Comparison of ENCODE assay signal across 9 cellular contexts in genomic region chr3:50316657-50317242, GRCh38. TPM values are rescaled to one million over a fixed set of nuclear protein-coding genes. Genes with fewer than 3 reads are reported as not detected.
DNase-seq lines count a peak whose midpoint lies in the region; ATAC-seq and TF ChIP-seq lines count a peak whose summit lies in the region.
"Had no signal": no experiment of that assay in that cellular context is flagged by ENCODE, and none has a peak within 500 bp of the region (broad histone marks: within the 10 kb centered on the region; RNA-seq: fewer than 3 reads in every experiment).

No MANE protein-coding gene starts in this region.

- DNase-seq in DMS53 treated with DMSO at 0.1 percent for 48 hours (lab: John Stamatoyannopoulos, UW; ENCODE audit: unreplicated experiment) (peak; percentile 15), RWPE2 (ENCODE audit: low spot score) (peak; percentile 99), astrocyte of the hippocampus (ENCODE audit: low read depth, low spot score) (peak; percentile 70), testis (no peak), DMS153 treated with DMSO at 0.1 percent for 48 hours (lab: John Stamatoyannopoulos, UW; ENCODE audit: unreplicated experiment) (no peak), psoas muscle (no peak)
- DNase-seq in naive thymus-derived CD8-positive, alpha-beta T cell: peak in 8 of 10 donors; percentile 24 to 79 (median 41)

- TF ChIP-seq CTCF in RWPE2 (IDR thresholded peaks at IDR 0.05; ENCODE audit: poor library complexity, severe bottlenecking): no peak
- TF ChIP-seq CTCF in testis (IDR thresholded peaks at IDR 0.05): no peak
- no peak for TF ChIP-seq CTCF in psoas muscle (IDR thresholded peaks at IDR 0.05)

- peak overlapping the region; percentile 67 to 94 (median 86) for H3K27ac Mint-ChIP-seq in naive thymus-derived CD8-positive, alpha-beta T cell

- WGBS in testis, 2 donors: 60 to 76% methylated on average over 7 to 9 of the region's 9 CpGs
- 68 to 77% (median 72%) methylated on average over 8 to 9 of the region's 9 CpGs for WGBS in psoas muscle, 3 donors

- no peaks in the 10 kb centered on the region for H3K27me3 Mint-ChIP-seq in naive thymus-derived CD8-positive, alpha-beta T cell

- H3K4me1 ChIP-seq in RWPE2 (ENCODE audit: insufficient read depth, poor library complexity, severe bottlenecking): peaks cover 19% of the 10 kb centered on the region
- peaks cover 28% of the 10 kb centered on the region for H3K4me1 ChIP-seq in testis
- H3K4me1 ChIP-seq in psoas muscle: peaks cover 47% of the 10 kb centered on the region

- H3K27ac ChIP-seq in RWPE2 (ENCODE audit: poor library complexity, severe bottlenecking): peak overlapping the region; percentile 87
- H3K27ac ChIP-seq in testis: no peak overlapping the region
- no peak overlapping the region for H3K27ac ChIP-seq in psoas muscle
- H3K27ac ChIP-seq: cardiac muscle cell had no signal

- H3K9me3 ChIP-seq in RWPE2 (ENCODE audit: severe bottlenecking) (no peaks in the 10 kb centered on the region), testis (no peaks in the 10 kb centered on the region), psoas muscle (no peaks in the 10 kb centered on the region)

- H3K36me3 ChIP-seq in RWPE2 (ENCODE audit: low read depth) (peaks cover 36% of the 10 kb centered on the region), testis (ENCODE audit: low read depth, missing control alignments) (no peaks in the 10 kb centered on the region), psoas muscle (ENCODE audit: insufficient read depth in 1 of 2, low read depth in 1 of 2) (peaks cover 0 to 42% of the 10 kb centered on the region in 2 donors)

- intact Hi-C loops in testis (cut with DNase I; ENCODE audit: low total_unique reads): no loop called here
- intact Hi-C loops in psoas muscle (cut with DNase I): no loop called here

- no peak for TF ChIP-seq POLR2A in testis (IDR thresholded peaks at IDR 0.05)

- ATAC-seq in RWPE2 (ENCODE audit: low read depth): peak; percentile 88
- peak; percentile 67 to 68 for ATAC-seq in naive thymus-derived CD8-positive, alpha-beta T cell
- no peak for ATAC-seq in GM19035 (IDR thresholded peaks at IDR 0.05; ENCODE audit: unreplicated experiment)
- ATAC-seq in psoas muscle: no peak

- H3K4me1 Mint-ChIP-seq in naive thymus-derived CD8-positive, alpha-beta T cell: peaks cover 19 to 48% (median 40%) of the 10 kb centered on the region in 4 donors

- POLR2A ChIA-PET in naive thymus-derived CD8-positive, alpha-beta T cell (lab: Charles Lee): interaction anchor here (0.6 to 4.7 kb wide), 3 partner anchors 17 to 83 kb away, joined by 3 to 27 read pairs (median 9); partner anchors contain the start of genes HYAL3, IFRD2 and NAA80

- no peaks in the 10 kb centered on the region for H3K36me3 Mint-ChIP-seq in naive thymus-derived CD8-positive, alpha-beta T cell

- H3K4me3 ChIP-seq in RWPE2 (ENCODE audit: severe bottlenecking) (no peak overlapping the region), testis (no peak overlapping the region), psoas muscle (no peak overlapping the region)
- H3K4me3 ChIP-seq: cardiac muscle cell had no signal

- peak overlapping the region; percentile 7 to 84 (median 65) for H3K4me3 Mint-ChIP-seq in naive thymus-derived CD8-positive, alpha-beta T cell

- H3K27me3 ChIP-seq in RWPE2 (ENCODE audit: insufficient read depth, poor library complexity, severe bottlenecking) (no peaks in the 10 kb centered on the region), testis (no peaks in the 10 kb centered on the region), psoas muscle (ENCODE audit: insufficient read depth in 3 of 3, low read length in 2 of 3) (no peaks in the 10 kb centered on the region)
- H3K27me3 ChIP-seq: cardiac muscle cell had no signal

- H3K9me3 Mint-ChIP-seq in naive thymus-derived CD8-positive, alpha-beta T cell: no peaks in the 10 kb centered on the region

RNA-seq across cellular contexts. Expression of gene HYAL2, which starts 5.8 kb away (rescaled TPM):
- total RNA-seq in naive thymus-derived CD8-positive, alpha-beta T cell: 1 to 10 TPM; 2.0 to 2.5 TPM
- 1 to 10 TPM; 1.8 to 6.1 (median 3.4) TPM for polyA plus RNA-seq in naive thymus-derived CD8-positive, alpha-beta T cell
- total RNA-seq in testis (100 to 1,000 TPM in 1 of 2 donors, 10 to 100 TPM in 1; 90.9 to 111 TPM), psoas muscle (10 to 100 TPM; 20.6 to 42.8 (median 25.6) TPM)
- polyA plus RNA-seq in testis (ENCODE audit: insufficient read depth, low read depth, low replicate concordance) (58.6 TPM), psoas muscle (10 to 100 TPM; 25.3 to 61.7 (median 41.8) TPM)

RNA-seq across cellular contexts. Expression of gene TUSC2, which starts 11.3 kb away (rescaled TPM):
- 10 to 100 TPM; 21.8 to 22.7 TPM for total RNA-seq in naive thymus-derived CD8-positive, alpha-beta T cell
- 10 to 100 TPM; 48.4 to 54.3 (median 53.7) TPM for polyA plus RNA-seq in naive thymus-derived CD8-positive, alpha-beta T cell
- total RNA-seq in testis (10 to 100 TPM; 32.7 to 44.5 TPM), psoas muscle (10 to 100 TPM; 31.5 to 43.6 (median 33.7) TPM)
- polyA plus RNA-seq in testis (ENCODE audit: insufficient read depth, low read depth, low replicate concordance) (43.4 TPM), psoas muscle (100 to 1,000 TPM in 1 of 3 donors, 10 to 100 TPM in 2; 38.0 to 100 (median 84.9) TPM)

RNA-seq across cellular contexts. Expression of gene HYAL1, which starts 13.4 kb away (rescaled TPM):
- total RNA-seq in naive thymus-derived CD8-positive, alpha-beta T cell: under 1 TPM; 0.16 to 0.39 TPM
- polyA plus RNA-seq in naive thymus-derived CD8-positive, alpha-beta T cell: under 1 TPM in 2 of 3 donors, not detected in 1; 0.54 to 0.75 TPM
- total RNA-seq in testis: 1 to 10 TPM; 2.7 to 3.2 TPM
- 3.7 TPM for polyA plus RNA-seq in testis (ENCODE audit: insufficient read depth, low read depth, low replicate concordance)
- 10 to 100 TPM in 3 of 4 donors, 1 to 10 TPM in 1; 8.5 to 20.8 (median 13.7) TPM for total RNA-seq in psoas muscle
- polyA plus RNA-seq in psoas muscle: 10 to 100 TPM in 2 of 3 donors, 1 to 10 TPM in 1; 9.5 to 15.1 (median 13.8) TPM

RNA-seq across cellular contexts. Expression of gene HYAL3, which starts 17.5 kb away (rescaled TPM):
- 1 to 10 TPM; 3.2 to 4.7 TPM for total RNA-seq in naive thymus-derived CD8-positive, alpha-beta T cell
- 1 to 10 TPM; 2.5 to 3.8 (median 3.0) TPM for polyA plus RNA-seq in naive thymus-derived CD8-positive, alpha-beta T cell
- 10 to 100 TPM; 13.8 to 25.2 TPM for total RNA-seq in testis
- polyA plus RNA-seq in testis (ENCODE audit: insufficient read depth, low read depth, low replicate concordance): 27.9 TPM
- 1 to 10 TPM in 1 of 4 donors, under 1 TPM in 3; 0.28 to 2.1 (median 0.65) TPM for total RNA-seq in psoas muscle
- 1 to 10 TPM in 2 of 3 donors, under 1 TPM in 1; 0.23 to 3.4 (median 1.2) TPM for polyA plus RNA-seq in psoas muscle

RNA-seq across cellular contexts. Expression of gene NAA80, which starts 17.5 kb away (rescaled TPM):
- 10 to 100 TPM; 33.8 to 36.8 TPM for total RNA-seq in naive thymus-derived CD8-positive, alpha-beta T cell
- polyA plus RNA-seq in naive thymus-derived CD8-positive, alpha-beta T cell: 10 to 100 TPM; 10.8 to 18.7 (median 17.4) TPM
- total RNA-seq in testis: 10 to 100 TPM; 37.9 to 79.4 TPM
- 72.4 TPM for polyA plus RNA-seq in testis (ENCODE audit: insufficient read depth, low read depth, low replicate concordance)
- 1 to 10 TPM; 7.9 to 9.7 (median 8.3) TPM for total RNA-seq in psoas muscle
- polyA plus RNA-seq in psoas muscle: 10 to 100 TPM in 1 of 3 donors, 1 to 10 TPM in 2; 6.8 to 12.8 (median 10.0) TPM

Comparison
In these comparisons a context has a peak if more than half of its experiments do, and no peak if none do; other contexts are left out.
1. DNase-seq: peak in DMS53 treated with DMSO at 0.1 percent for 48 hours (single experiment), RWPE2 (single experiment), astrocyte of the hippocampus (single experiment) and naive thymus-derived CD8-positive, alpha-beta T cell (8 of 10); none in testis (single experiment), DMS153 treated with DMSO at 0.1 percent for 48 hours (single experiment) and psoas muscle (0 of 2).
2. ATAC-seq: peak in RWPE2 (single experiment) and naive thymus-derived CD8-positive, alpha-beta T cell (2 of 2); none in GM19035 (single experiment) and psoas muscle (0 of 4).
3. RNA of gene HYAL2, which starts 5.8 kb away (total RNA-seq): 90.9 to 111 TPM in testis and 20.6 to 42.8 TPM in psoas muscle; 2.0 to 2.5 TPM in naive thymus-derived CD8-positive, alpha-beta T cell; every median in the first group is over 4 times any median in the second.